ENCODE assay signal across 31 cellular contexts in genomic region chr9:73853547-73853946, GRCh38.
"Had no signal": no experiment of that assay in that cellular context is flagged by ENCODE, and none has a peak within 500 bp of the region (broad histone marks: within the 10 kb centered on the region; RNA-seq: fewer than 3 reads in every experiment).

No MANE protein-coding gene starts in this region.

- FAIRE-seq: colon had no signal

- H3K4me1 ChIP-seq: adrenal gland, body of pancreas, esophagus muscularis mucosa, foreskin keratinocyte, gastroesophageal sphincter, heart right ventricle had no signal

- H3K36me3 ChIP-seq: adrenal gland, esophagus muscularis mucosa, gastroesophageal sphincter, heart right ventricle, WERI-Rb-1 had no signal

- ATAC-seq: activated CD4-positive, CD25-positive, alpha-beta regulatory T cell treated with anti-CD3 and anti-CD28 coated beads, Interleukin-2, amount 50 U/mL, for 24 hours; activated CD8-positive, alpha-beta memory T cell treated with anti-CD3 and anti-CD28 coated beads, Interleukin-2, amount 10 ng/mL, durations not matched to agents 7 days and 5 days; activated CD8-positive, alpha-beta T cell treated with anti-CD3 and anti-CD28 coated beads, Interleukin-2, amount 10 ng/mL, durations not matched to agents 7 days and 5 days; activated naive CD8-positive, alpha-beta T cell treated with anti-CD3 and anti-CD28 coated beads, Interleukin-2, amount 50 U/mL, for 24 hours; body of pancreas; effector memory CD8-positive, alpha-beta T cell; foreskin keratinocyte; gastroesophageal sphincter; heart right ventricle; T-helper 17 cell had no signal

- H3K9me3 ChIP-seq: adrenal gland, body of pancreas, esophagus muscularis mucosa, gastroesophageal sphincter had no signal

- H3K4me3 ChIP-seq: adrenal gland, body of pancreas, esophagus muscularis mucosa, gastroesophageal sphincter, heart right ventricle had no signal

- DNase-seq: activated B cell treated with CpG ODN at 0.5 μM for 24 hours; activated CD4-positive, alpha-beta memory T cell treated with anti-CD3 and anti-CD28 coated beads for 36 hours; activated CD4-positive, alpha-beta T cell treated with anti-CD3 and anti-CD28 coated beads for 48 hours; activated CD8-positive, alpha-beta memory T cell treated with anti-CD3 and anti-CD28 coated beads, Interleukin-2, amount 10 ng/mL, durations not matched to agents 7 days and 5 days; activated CD8-positive, alpha-beta memory T cell treated with anti-CD3 and anti-CD28 coated beads, Interleukin-2, amount 50 U/mL, for 4 hours; activated CD8-positive, alpha-beta T cell treated with anti-CD3 and anti-CD28 coated beads, Interleukin-2, amount 10 ng/mL, durations not matched to agents 7 days and 5 days; activated effector memory CD4-positive, alpha-beta T cell treated with anti-CD3 and anti-CD28 coated beads, Interleukin-2, amount 50 U/mL, for 16 hours; activated naive CD4-positive, alpha-beta T cell treated with anti-CD3 and anti-CD28 coated beads for 36 hours; activated naive CD8-positive, alpha-beta T cell treated with anti-CD3 and anti-CD28 coated beads for 36 hours; activated naive CD8-positive, alpha-beta T cell treated with anti-CD3 and anti-CD28 coated beads, Interleukin-2, amount 50 U/mL, for 24 hours; activated T-cell treated with anti-CD3 and anti-CD28 coated beads, Interleukin-2, amount 50 U/mL, for 1 hour; activated T-cell treated with anti-CD3 and anti-CD28 coated beads, Interleukin-2, amount 50 U/mL, for 48 hours; adrenal gland; amygdala; aorta; body of pancreas; caudate nucleus; cortex of kidney; dermis blood vessel endothelial cell; effector CD4-positive, alpha-beta T cell; effector memory CD8-positive, alpha-beta T cell; erythroblast; foreskin keratinocyte; heart right ventricle; T-helper 17 cell; T1000; WERI-Rb-1 had no signal

- H3K27me3 ChIP-seq: adrenal gland, body of pancreas, esophagus muscularis mucosa, foreskin keratinocyte, gastroesophageal sphincter, heart right ventricle had no signal

- H3K27ac ChIP-seq: adrenal gland, body of pancreas, esophagus muscularis mucosa, foreskin keratinocyte, gastroesophageal sphincter, heart right ventricle, WERI-Rb-1 had no signal
